28 cellular contexts compared by ENCODE assay signal in genomic region chr2:160199053-160199452, GRCh38. TPM values are rescaled to one million over a fixed set of nuclear protein-coding genes. Genes with fewer than 3 reads are reported as not detected.
DNase-seq lines count a peak whose midpoint lies in the region; ATAC-seq and TF ChIP-seq lines count a peak whose summit lies in the region.
"Had no signal": no experiment of that assay in that cellular context is flagged by ENCODE, and none has a peak within 500 bp of the region (broad histone marks: within the 10 kb centered on the region; RNA-seq: fewer than 3 reads in every experiment).

No MANE protein-coding gene starts in this region.

- H3K4me3 ChIP-seq in PC-9: peak overlapping the region; percentile 68
- H3K4me3 ChIP-seq in lower lobe of right lung: peak overlapping the region; percentile 45
- H3K4me3 ChIP-seq in skin epidermis: peak overlapping the region in 4 of 7 experiments; percentile 10 to 27 (median 22)
- H3K4me3 ChIP-seq: A549, cardiac muscle cell, thoracic aorta had no signal

- no peaks in the 10 kb centered on the region for H4K20me1 ChIP-seq in PC-9 (ENCODE audit: insufficient read depth)

- ATAC-seq in lower lobe of right lung (peak; percentile 46 to 68), HG02973 (IDR thresholded peaks at IDR 0.05; ENCODE audit: unreplicated experiment) (no peak), HG03095 (IDR thresholded peaks at IDR 0.05; ENCODE audit: unreplicated experiment) (no peak), GM18867 (IDR thresholded peaks at IDR 0.05; ENCODE audit: unreplicated experiment) (no peak), GM19351 (IDR thresholded peaks at IDR 0.05; ENCODE audit: unreplicated experiment) (no peak)
- ATAC-seq: A549; activated T-cell treated with anti-CD3 and anti-CD28 coated beads, Interleukin-2, amount 50 U/mL, for 4 hours; stimulated activated naive B cell treated with anti-CD40 and anti-IgM and Interleukin-4, amounts not matched to agents 10 μg/mL and 1 μg/mL and 100 μg/mL, for 72 hours had no signal

- CTCF ChIA-PET in PC-9 (lab: Charles Lee): no interaction called here

- no peaks in the 10 kb centered on the region for H3K27me3 ChIP-seq in PC-9 (ENCODE audit: insufficient read depth, low read depth)
- no peaks in the 10 kb centered on the region for H3K27me3 ChIP-seq in lower lobe of right lung (ENCODE audit: low read depth)
- H3K27me3 ChIP-seq: BE2C, cardiac muscle cell had no signal

- TF ChIP-seq CTCF in PC-9 (conservative IDR thresholded peaks at IDR 0.05) (no peak), lower lobe of right lung (IDR thresholded peaks at IDR 0.05) (no peak)

- H3K4me1 ChIP-seq in PC-9 (replicated peaks; ENCODE audit: insufficient read depth) (peaks cover 37% of the 10 kb centered on the region), lower lobe of right lung (no peaks in the 10 kb centered on the region)
- H3K4me1 ChIP-seq: BE2C had no signal

- BruUV-seq in PC-9 (replicated peaks; lab: Mats Ljungman, UMichigan): no TSS peak

- H3K36me3 ChIP-seq in PC-9 (ENCODE audit: low read depth): peaks cover 3% of the 10 kb centered on the region; the same call in 1 of the 2 replicates
- H3K36me3 ChIP-seq in lower lobe of right lung: peaks cover 11% of the 10 kb centered on the region
- H3K36me3 ChIP-seq: BE2C, cardiac muscle cell, thoracic aorta had no signal

- H3K9me2 ChIP-seq in PC-9 (ENCODE audit: insufficient read depth): no peaks in the 10 kb centered on the region

- H3K9me3 ChIP-seq in PC-9 (ENCODE audit: insufficient read depth, low read depth) (no peaks in the 10 kb centered on the region), lower lobe of right lung (no peaks in the 10 kb centered on the region)
- H3K9me3 ChIP-seq: A549, BE2C, thoracic aorta had no signal

- intact Hi-C loops in PC-9 (cut with micrococcal nuclease; ENCODE audit: unreplicated experiment) (no loop called here), lower lobe of right lung (cut with DNase I) (no loop called here)

- H3F3A ChIP-seq in PC-9 (ENCODE audit: insufficient read depth, low read depth): peaks cover 12% of the 10 kb centered on the region; the same call in 1 of the 2 replicates

- H3K79me2 ChIP-seq in PC-9 (ENCODE audit: low read depth): peaks cover 50% of the 10 kb centered on the region

- H2AFZ ChIP-seq in PC-9: no peak overlapping the region

- POLR2A ChIA-PET in PC-9 (lab: Charles Lee; ENCODE audit: unreplicated experiment): no interaction called here

- peak overlapping the region; percentile 91 for H3K4me2 ChIP-seq in PC-9
- H3K4me2 ChIP-seq: A549 had no signal

- H3K27ac ChIP-seq in PC-9: peak overlapping the region; percentile 97
- H3K27ac ChIP-seq in epithelial cell of prostate: peak overlapping the region; percentile 76
- peak overlapping the region; percentile 72 for H3K27ac ChIP-seq in lower lobe of right lung
- peak overlapping the region in 3 of 21 experiments; percentile 54 to 60 (median 56) for H3K27ac ChIP-seq in skin epidermis
- H3K27ac ChIP-seq: A549, cardiac muscle cell, thoracic aorta had no signal

- DNase-seq in PC-9 (no peak), epithelial cell of prostate (ENCODE audit: low read depth, low spot score) (no peak), lower lobe of right lung (no peak)
- DNase-seq: activated naive CD4-positive, alpha-beta T cell treated with Interleukin-2 at 50 U/mL for 16 hours; activated T-cell treated with anti-CD3 and anti-CD28 coated beads, Interleukin-2, amount 50 U/mL, for 4 hours; amniotic stem cell; BE2C; DMS79 treated with DMSO at 0.1 percent for 48 hours; foreskin melanocyte; hippocampal formation; islet precursor cell; NCI-H1092 treated with DMSO at 0.1 percent for 48 hours; NCI-H2029 treated with DMSO at 0.1 percent for 48 hours; NCI-H82; posterior cingulate gyrus; SIG-M5; stimulated activated naive B cell treated with anti-CD40 and anti-IgM and Interleukin-4, amounts not matched to agents 10 μg/mL and 1 μg/mL and 100 μg/mL, for 72 hours had no signal

RNA-seq across cellular contexts. Expression of gene ITGB6, which starts 1.0 kb away (rescaled TPM):
- total RNA-seq in PC-9 (2021) (24.3 and 30.6 TPM in 2 replicates), lower lobe of right lung (65.2 TPM)
- total RNA-seq: activated CD8-positive, alpha-beta memory T cell treated with anti-CD3 and anti-CD28 coated beads for 36 hours; activated T-cell treated with anti-CD3 and anti-CD28 coated beads, Interleukin-2, amount 50 U/mL, for 4 hours; OCI-LY7; T-helper 1 cell treated with Interleukin-12 subunit alpha and Interleukin-12 subunit beta and Interleukin-4 antibody, amounts not matched to agents 30 ng/mL and 1 ng/mL, for 36 hours had no signal

Comparison
In these comparisons a context has a peak if more than half of its experiments do, and no peak if none do; other contexts are left out.
1. ATAC-seq: peak in lower lobe of right lung (2 of 2); none in HG02973 (single experiment), HG03095 (single experiment), GM18867 (single experiment) and GM19351 (single experiment).
2. Peak in every context shown above with its lines, with median percentiles within 50 percentile points of each other: H3K4me3 ChIP-seq.